Comparison of ENCODE assay signal across 9 cellular contexts in genomic region chr7:47458057-47458456, GRCh38.
DNase-seq lines count a peak whose midpoint lies in the region; ATAC-seq lines count a peak whose summit lies in the region.
"Had no signal": no experiment of that assay in that cellular context is flagged by ENCODE, and none has a peak within 500 bp of the region (broad histone marks: within the 10 kb centered on the region; RNA-seq: fewer than 3 reads in every experiment).

No MANE protein-coding gene starts in this region.

- in situ Hi-C loops in HAP-1 (cut with MboI; ENCODE audit: low sequenced_read_pairs), result no loop called here

- peak overlapping the region; percentile 49 for H3K27ac ChIP-seq in SJCRH30

- ATAC-seq in left cardiac atrium, result peak; percentile 38 to 70

- intact Hi-C loops in left cardiac atrium (cut with DNase I), result no loop called here

- H3K36me3 ChIP-seq in SJCRH30 (no peaks in the 10 kb centered on the region), HAP-1 (replicated peaks) (no peaks in the 10 kb centered on the region)

- no peak overlapping the region for H3K4me3 ChIP-seq in SJCRH30
- no peak overlapping the region for H3K4me3 ChIP-seq in skeletal muscle cell (ENCODE audit: low read depth, low read length)
- no peak overlapping the region for H3K4me3 ChIP-seq in HAP-1

- H3K27me3 ChIP-seq in SJCRH30 (no peaks in the 10 kb centered on the region), HAP-1 (ENCODE audit: low read depth) (no peaks in the 10 kb centered on the region)

- no peaks in the 10 kb centered on the region for H3K9me3 ChIP-seq in SJCRH30 (replicated peaks)
- no peaks in the 10 kb centered on the region for H3K9me3 ChIP-seq in HAP-1

- DNase-seq in GM04503 (ENCODE audit: low read depth), result peak; percentile 88
- peak; percentile 86 to 91 for DNase-seq in SJCRH30
- peak; percentile 78 for DNase-seq in left cardiac atrium
- DNase-seq in skeletal muscle cell (ENCODE audit: low read depth), result peak; percentile 89
- no peak for DNase-seq in iPS-NIHi7 (ENCODE audit: extremely low spot score)
- no peak for DNase-seq in NCI-H1105 (lab: John Stamatoyannopoulos, UW)
- DNase-seq in HAP-1 (ENCODE audit: low spot score in 2 of 2), result no peak
- DNase-seq in DMS153 treated with DMSO at 0.1 percent for 48 hours (lab: John Stamatoyannopoulos, UW; ENCODE audit: unreplicated experiment), result no peak
- DNase-seq: effector memory CD4-positive, alpha-beta T cell had no signal

- H3K4me1 ChIP-seq in SJCRH30 (peaks cover 65% of the 10 kb centered on the region), HAP-1 (no peaks in the 10 kb centered on the region)

Comparison
In these comparisons a context has a peak if more than half of its experiments do, and no peak if none do; other contexts are left out.
1. DNase-seq: peak in GM04503 (single experiment), SJCRH30 (2 of 2), left cardiac atrium (single experiment) and skeletal muscle cell (single experiment); none in iPS-NIHi7 (single experiment), NCI-H1105 (single experiment), HAP-1 (0 of 2) and DMS153 treated with DMSO at 0.1 percent for 48 hours (single experiment).